In the genomic region with DNA sequence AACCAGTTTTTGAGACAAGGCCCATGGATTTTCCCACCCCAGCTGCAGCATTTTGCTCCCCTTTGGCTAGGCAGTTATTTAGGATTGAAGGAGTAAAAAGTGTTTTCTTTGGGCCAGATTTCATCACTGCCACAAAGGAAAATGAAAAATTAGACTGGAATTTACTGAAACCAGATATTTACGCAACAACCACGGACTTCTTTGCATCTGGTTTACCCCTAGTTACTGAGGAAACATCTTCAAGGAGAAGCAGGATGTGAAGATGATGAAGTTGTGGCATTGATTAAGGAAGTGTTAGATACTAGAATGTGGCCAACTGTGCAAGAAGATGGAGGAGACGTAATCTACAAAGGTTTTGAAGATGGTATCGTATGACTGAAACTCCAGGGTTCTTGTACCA, we compare ENCODE assay signal across 15 cellular contexts.
A peak's percentile ranks its signal among the peaks of the same experiment; 100 is the strongest.
DNase-seq lines count a peak whose midpoint lies in the region; ATAC-seq and TF ChIP-seq lines count a peak whose summit lies in the region.
"Had no signal": no experiment of that assay in that cellular context is flagged by ENCODE, and none has a peak within 500 bp of the region (broad histone marks: within the 10 kb centered on the region; RNA-seq: fewer than 3 reads in every experiment).

No MANE protein-coding gene starts in this region.

- H3K4me2 ChIP-seq in GM23248 (ENCODE audit: unreplicated experiment), result peak overlapping the region; percentile 37
- H3K4me2 ChIP-seq: KMS-11 had no signal

- H2AFZ ChIP-seq in GM23248, result no peak overlapping the region

- H3K9me3 ChIP-seq in GM23248 (ENCODE audit: low read depth) (no peaks in the 10 kb centered on the region), upper lobe of left lung (no peaks in the 10 kb centered on the region)

- H3K27ac Mint-ChIP-seq in activated CD8-positive, alpha-beta T cell treated with anti-CD3 and anti-CD28 coated beads for 36 hours, result no peak overlapping the region
- H3K27ac Mint-ChIP-seq: activated CD8-positive, alpha-beta T cell treated with anti-CD3 and anti-CD28 coated beads, Interleukin-2, amount 10 ng/mL, durations not matched to agents 7 days and 5 days had no signal

- no peaks in the 10 kb centered on the region for H4K20me1 ChIP-seq in GM23248 (ENCODE audit: insufficient read depth)

- peaks cover 1% of the 10 kb centered on the region for H3K9me3 Mint-ChIP-seq in activated CD8-positive, alpha-beta T cell treated with anti-CD3 and anti-CD28 coated beads for 36 hours

- CTCF ChIA-PET in AG04449 (lab: Yijun Ruan, JAX), result interaction anchor here (1.1 kb wide), 1 partner anchor 25 kb away, joined by 3 read pairs; no protein-coding TSS in a partner anchor
- CTCF ChIA-PET in activated CD8-positive, alpha-beta T cell treated with anti-CD3 and anti-CD28 coated beads for 36 hours (lab: Charles Lee), result no interaction called here

- TF ChIP-seq EP300 in upper lobe of left lung (IDR thresholded peaks at IDR 0.05), result no peak

- H3K4me1 Mint-ChIP-seq in activated CD8-positive, alpha-beta T cell treated with anti-CD3 and anti-CD28 coated beads for 36 hours (ENCODE audit: low read depth), result peaks cover 14% of the 10 kb centered on the region

- H3K27me3 ChIP-seq in GM23248 (replicated peaks; ENCODE audit: insufficient read depth) (no peaks in the 10 kb centered on the region), upper lobe of left lung (no peaks in the 10 kb centered on the region)

- in situ Hi-C loops in GM23248 (cut with MboI), result no loop called here

- H3K79me2 ChIP-seq in GM23248 (ENCODE audit: insufficient read depth), result no peaks in the 10 kb centered on the region

- no peak overlapping the region for H3K4me3 Mint-ChIP-seq in activated CD8-positive, alpha-beta T cell treated with anti-CD3 and anti-CD28 coated beads for 36 hours
- H3K4me3 Mint-ChIP-seq: activated CD8-positive, alpha-beta T cell treated with anti-CD3 and anti-CD28 coated beads, Interleukin-2, amount 10 ng/mL, durations not matched to agents 7 days and 5 days had no signal

- ATAC-seq in HG02571 (IDR thresholded peaks at IDR 0.05; ENCODE audit: unreplicated experiment) (no peak), GM18909 (IDR thresholded peaks at IDR 0.05; ENCODE audit: poor library complexity, unreplicated experiment) (no peak), upper lobe of left lung (ENCODE audit: low FRiP score in 2 of 2) (no peak)
- no peak for ATAC-seq in activated CD8-positive, alpha-beta T cell treated with anti-CD3 and anti-CD28 coated beads for 36 hours
- ATAC-seq: activated CD8-positive, alpha-beta T cell treated with anti-CD3 and anti-CD28 coated beads, Interleukin-2, amount 10 ng/mL, durations not matched to agents 7 days and 5 days had no signal

- H3K4me1 ChIP-seq in GM23248 (ENCODE audit: insufficient read depth) (peaks cover 38% of the 10 kb centered on the region), upper lobe of left lung (no peaks in the 10 kb centered on the region)

- peaks cover 29% of the 10 kb centered on the region for H3F3A ChIP-seq in GM23248 (ENCODE audit: insufficient read depth)

- H3K27me3 Mint-ChIP-seq in activated CD8-positive, alpha-beta T cell treated with anti-CD3 and anti-CD28 coated beads for 36 hours, result peaks cover 10% of the 10 kb centered on the region

- TF ChIP-seq POLR2A in upper lobe of left lung (IDR thresholded peaks at IDR 0.05), result no peak

- H3K9ac ChIP-seq in GM23248, result no peak overlapping the region
- H3K9ac ChIP-seq: KMS-11 had no signal

- no peaks in the 10 kb centered on the region for H3K9me2 ChIP-seq in GM23248 (ENCODE audit: insufficient read depth)

- POLR2A ChIA-PET in AG04449 (lab: Yijun Ruan, JAX), result no interaction called here
- POLR2A ChIA-PET in activated CD8-positive, alpha-beta T cell treated with anti-CD3 and anti-CD28 coated beads for 36 hours (lab: Charles Lee), result no interaction called here

- 1 to 2% methylated on average over 4 of the region's 4 CpGs for WGBS in GM23248 (ENCODE audit: low coverage in 1 of 2, low lambda C conversion rate in 2 of 2, missing lambda C conversion rate in 2 of 2), 2 experiments
- WGBS in upper lobe of left lung, 2 donors, result 59 to 60% methylated on average over 4 of the region's 4 CpGs

- no peaks in the 10 kb centered on the region for H3K36me3 Mint-ChIP-seq in activated CD8-positive, alpha-beta T cell treated with anti-CD3 and anti-CD28 coated beads for 36 hours (ENCODE audit: low read depth)

- DNase-seq in AG04449 (ENCODE audit: low read depth, low spot score) (peak; percentile 19), GM23248 (peak; percentile 86), SIG-M5 treated with dmso at 0.1 percent for 504 hours (lab: John Stamatoyannopoulos, UW; ENCODE audit: unreplicated experiment) (peak; percentile 67), fibroblast of mammary gland (ENCODE audit: low read depth) (peak; percentile 94), upper lobe of left lung (no peak)
- no peak for DNase-seq in activated CD8-positive, alpha-beta T cell treated with anti-CD3 and anti-CD28 coated beads for 36 hours
- DNase-seq: activated CD8-positive, alpha-beta T cell treated with anti-CD3 and anti-CD28 coated beads, Interleukin-2, amount 10 ng/mL, durations not matched to agents 7 days and 5 days; cortex of kidney; hypothalamus; NCI-H1694 treated with DMSO at 0.1 percent for 48 hours; NCI-H446 treated with DMSO at 0.1 percent for 48 hours; stimulated activated CD4-positive, alpha-beta T cell treated with anti-CD3 and anti-CD28 coated beads, Interleukin-4, amount 100 ng/mL, for 4 hours had no signal

- H3K4me3 ChIP-seq in AG04449 (ENCODE audit: low read depth, low read length) (no peak overlapping the region), GM23248 (0 out of 2 replicates have a peak overlapping the region, but pooled peaks have one; percentile 14), fibroblast of mammary gland (ENCODE audit: control insufficient read depth, low read depth, low read length) (no peak overlapping the region), upper lobe of left lung (no peak overlapping the region)

- no peaks in the 10 kb centered on the region for H3K36me3 ChIP-seq in GM23248 (ENCODE audit: low read depth)
- H3K36me3 ChIP-seq in upper lobe of left lung, result no peaks in the 10 kb centered on the region

- intact Hi-C loops in activated CD8-positive, alpha-beta T cell treated with anti-CD3 and anti-CD28 coated beads for 36 hours (cut with micrococcal nuclease), result no loop called here

- TF ChIP-seq CTCF in AG04449 (IDR thresholded peaks at IDR 0.05; ENCODE audit: insufficient read depth, low read length, missing control alignments) (no peak), fibroblast of mammary gland (conservative IDR thresholded peaks at IDR 0.05; ENCODE audit: control insufficient read depth, insufficient read depth, low read depth, low read length) (no peak), upper lobe of left lung (IDR thresholded peaks at IDR 0.05) (no peak)
- no peak for TF ChIP-seq CTCF in activated CD8-positive, alpha-beta T cell treated with anti-CD3 and anti-CD28 coated beads for 36 hours (IDR thresholded peaks at IDR 0.05)

- H3K27ac ChIP-seq in GM23248 (peak overlapping the region; percentile 44), upper lobe of left lung (no peak overlapping the region)
- H3K27ac ChIP-seq: KMS-11 had no signal

Comparison
In these comparisons a context has a peak if more than half of its experiments do, and no peak if none do; other contexts are left out.
1. DNase-seq: peak in AG04449 (single experiment), GM23248 (single experiment), SIG-M5 treated with dmso at 0.1 percent for 504 hours (single experiment) and fibroblast of mammary gland (single experiment); none in upper lobe of left lung (0 of 2) and activated CD8-positive, alpha-beta T cell treated with anti-CD3 and anti-CD28 coated beads for 36 hours (single experiment).